8 cellular contexts compared by ENCODE assay signal in genomic region chr1:71080782-71081696, GRCh38. TPM values are rescaled to one million over a fixed set of nuclear protein-coding genes. Genes with fewer than 3 reads are reported as not detected.
A peak's percentile ranks its signal among the peaks of the same experiment; 100 is the strongest.
DNase-seq lines count a peak whose midpoint lies in the region; ATAC-seq and TF ChIP-seq lines count a peak whose summit lies in the region.

ZRANB2 (minus strand) TSS chr1:71081035; CDS start chr1:71080995, 40 bp downstream.

- 0% methylated on average over 13 of the region's 31 CpGs; no CpG with 5 or more reads in 1 of the 2 experiments for WGBS in IMR-90 (ENCODE audit: extremely low coverage in 2 of 2, insufficient read length in 1 of 2), 2 experiments

- peak within 1 kb of the TSS; percentile 98 for H3K9ac ChIP-seq in IMR-90 (ENCODE audit: low read depth, low read length)

- peak within 1 kb of the TSS; percentile 81 for H3K23ac ChIP-seq in IMR-90 (ENCODE audit: low read depth, low read length)

- TF ChIP-seq RAD21 in IMR-90 (IDR thresholded peaks at IDR 0.05; ENCODE audit: low read length): no peak

- H2BK5ac ChIP-seq in IMR-90 (ENCODE audit: low read depth, low read length, poor library complexity, severe bottlenecking): peak within 1 kb of the TSS; percentile 97

- no TSS peak for BruUV-seq in IMR-90 (replicated peaks; lab: Mats Ljungman, UMichigan)

- H2AFZ ChIP-seq in IMR-90 (replicated peaks; ENCODE audit: low read length, poor library complexity): peak within 1 kb of the TSS; percentile 90

- no peaks in the 10 kb centered on the region for H3K27me3 ChIP-seq in IMR-90 (ENCODE audit: control insufficient read depth, insufficient read depth, low read length)

- peak; percentile 95 for DNase-seq in DMS 273 treated with DMSO at 0.1 percent for 48 hours (lab: John Stamatoyannopoulos, UW)
- DNase-seq in IMR-90: peak; percentile 95
- peak; percentile 98 for DNase-seq in OCI-M1 (lab: John Stamatoyannopoulos, UW)
- peak; percentile 84 for DNase-seq in activated T-cell treated with anti-CD3 and anti-CD28 coated beads for 4 hours
- DNase-seq in epithelial cell of prostate (ENCODE audit: low read depth, low spot score): peak; percentile 85
- DNase-seq in mucosa of gallbladder (ENCODE audit: low spot score): peak; percentile 94
- DNase-seq in stimulated activated CD8-positive, alpha-beta memory T cell treated with anti-CD3 and anti-CD28 coated beads, Interleukin-4, amount 100 ng/mL, for 48 hours: peak; percentile 91

- peak within 1 kb of the TSS; percentile 57 for H2AK9ac ChIP-seq in IMR-90 (replicated peaks; ENCODE audit: low read depth, low read length, poor library complexity)

- peak within 1 kb of the TSS; percentile 81 for H3K4me3 ChIP-seq in IMR-90 (ENCODE audit: insufficient read depth, low read depth, low read length)

- peak within 1 kb of the TSS; percentile 95 for H4K91ac ChIP-seq in IMR-90 (ENCODE audit: insufficient read depth, low read depth, low read length)

- peak; percentile 94 for TF ChIP-seq POLR2A in IMR-90 (IDR thresholded peaks at IDR 0.05; ENCODE audit: low read depth, low read length)

- H3K27ac ChIP-seq in IMR-90 (ENCODE audit: insufficient read depth, low read length): peak within 1 kb of the TSS; percentile 84
- peak within 1 kb of the TSS; percentile 86 for H3K27ac ChIP-seq in epithelial cell of prostate

- peaks cover 6% of the 10 kb centered on the region for H3K4me1 ChIP-seq in IMR-90 (ENCODE audit: control insufficient read depth, insufficient read depth, low read length)

- H3K18ac ChIP-seq in IMR-90 (ENCODE audit: low read depth, low read length): peak within 1 kb of the TSS; percentile 98

- H4K8ac ChIP-seq in IMR-90 (ENCODE audit: low read depth in 2 of 2, low read length in 2 of 2): peak within 1 kb of the TSS; percentile 49 to 100

- peak; percentile 87 for TF ChIP-seq CTCF in IMR-90 (conservative IDR thresholded peaks at IDR 0.05; ENCODE audit: low read depth, low read length)

- peaks cover 3% of the 10 kb centered on the region for H3K9me1 ChIP-seq in IMR-90 (ENCODE audit: insufficient read depth, low read length)

- no peaks in the 10 kb centered on the region for H3K9me3 ChIP-seq in IMR-90 (ENCODE audit: control insufficient read depth, insufficient read depth, low read length)

- CTCF ChIA-PET in IMR-90 (lab: Yijun Ruan, JAX): interaction anchor here (0.5 to 1.5 kb wide), 6 partner anchors 9 to 1875 kb away, joined by 3 to 4 read pairs (median 3); no protein-coding TSS in a partner anchor

- ATAC-seq in GM21526 (IDR thresholded peaks at IDR 0.05; ENCODE audit: low FRiP score, unreplicated experiment): peak; percentile 100
- peak; percentile 97 for ATAC-seq in IMR-90 (ENCODE audit: low read depth)

- peak within 1 kb of the TSS; percentile 96 for H3K14ac ChIP-seq in IMR-90 (replicated peaks; ENCODE audit: low read depth, low read length)

- H3K56ac ChIP-seq in IMR-90 (ENCODE audit: extremely low read depth, insufficient read depth, low read length): peak within 1 kb of the TSS; percentile 100

- POLR2A ChIA-PET in IMR-90 (lab: Charles Lee; ENCODE audit: unreplicated experiment): no interaction called here

- H3K4me2 ChIP-seq in IMR-90 (ENCODE audit: low read depth, low read length): peak within 1 kb of the TSS; percentile 85

- intact Hi-C loops in IMR-90 (cut with micrococcal nuclease): no loop called here

- H4K5ac ChIP-seq in IMR-90 (ENCODE audit: low read depth, low read length): peak within 1 kb of the TSS; percentile 97

- peaks cover 12% of the 10 kb centered on the region; the same call in 1 of the 2 replicates for H4K20me1 ChIP-seq in IMR-90 (ENCODE audit: insufficient read depth, low read length)

- peak within 1 kb of the TSS; percentile 62; the same call in 1 of the 2 replicates for H2AK5ac ChIP-seq in IMR-90 (ENCODE audit: low read depth, low read length)

- dilution Hi-C loops in IMR-90 (cut with HindIII; ENCODE audit: low sequenced_read_pairs, unreplicated experiment): no loop called here

- peak within 1 kb of the TSS; percentile 95 for H2BK120ac ChIP-seq in IMR-90 (ENCODE audit: low read depth, low read length)

- in situ Hi-C loops in IMR-90 (cut with MboI; ENCODE audit: low sequenced_read_pairs): loop anchor here (25.0 kb wide), 2 partner anchors 956 to 1181 kb away; no protein-coding TSS in a partner anchor

- H3K4ac ChIP-seq in IMR-90 (ENCODE audit: low read depth, low read length): peak within 1 kb of the TSS; percentile 91

- H3K79me1 ChIP-seq in IMR-90 (ENCODE audit: low read depth in 1 of 2, low read length in 2 of 2): peaks cover 0 to 5% of the 10 kb centered on the region in 2 experiments; a peak in 2 of 4 replicates

- H2BK20ac ChIP-seq in IMR-90 (ENCODE audit: low read depth, low read length): peak within 1 kb of the TSS; percentile 88

- H3K36me3 ChIP-seq in IMR-90 (ENCODE audit: control insufficient read depth, insufficient read depth, low read length): peaks cover 4% of the 10 kb centered on the region

- H2BK15ac ChIP-seq in IMR-90 (ENCODE audit: low read depth, low read length): peak within 1 kb of the TSS; percentile 76; the same call in 2 of the 3 replicates

TF ChIP-seq in IMR-90, 13 proteins besides CTCF, POLR2A, EP300 and RAD21:
- TF ChIP-seq MAZ (IDR thresholded peaks at IDR 0.05; ENCODE audit: borderline replicate concordance, low read depth, low read length) (peak; percentile 58; the same call in 1 of the 2 replicates), RFX5 (IDR thresholded peaks at IDR 0.05; ENCODE audit: low read depth, low read length) (no peak), MXI1 (IDR thresholded peaks at IDR 0.05; ENCODE audit: borderline replicate concordance, low read depth, low read length) (peak; percentile 71), CEBPB (IDR thresholded peaks at IDR 0.05; ENCODE audit: low read depth, low read length) (peak; percentile 73), SMC3 (IDR thresholded peaks at IDR 0.05; ENCODE audit: low read depth, low read length) (no peak)

RNA-seq across cellular contexts. Expression of gene ZRANB2, which starts in this region (rescaled TPM):
- 23.7 and 41.7 TPM in 2 replicates for total RNA-seq in IMR-90 (2012; rRNA removed)
- 58.9 and 67.2 TPM in 2 replicates for polyA plus RNA-seq in IMR-90 (2012; rRNA removed)
- 3.0 and 3.7 TPM in 2 replicates for polyA plus RNA-seq in IMR-90 (2012; cell fraction: cytosol; rRNA removed)
- 13.8 and 232 TPM in 2 replicates for polyA plus RNA-seq in IMR-90 (2012; cell fraction: nucleus; rRNA removed; ENCODE audit: low replicate concordance)
- 65.4 TPM for total RNA-seq in mucosa of gallbladder

Comparison
In these comparisons a context has a peak if more than half of its experiments do, and no peak if none do; other contexts are left out.
1. Peak in every context shown above with its lines: DNase-seq, ATAC-seq, H3K4me3 ChIP-seq and H3K27ac ChIP-seq.